Comparison of ENCODE assay signal across 22 cellular contexts in the genomic region with DNA sequence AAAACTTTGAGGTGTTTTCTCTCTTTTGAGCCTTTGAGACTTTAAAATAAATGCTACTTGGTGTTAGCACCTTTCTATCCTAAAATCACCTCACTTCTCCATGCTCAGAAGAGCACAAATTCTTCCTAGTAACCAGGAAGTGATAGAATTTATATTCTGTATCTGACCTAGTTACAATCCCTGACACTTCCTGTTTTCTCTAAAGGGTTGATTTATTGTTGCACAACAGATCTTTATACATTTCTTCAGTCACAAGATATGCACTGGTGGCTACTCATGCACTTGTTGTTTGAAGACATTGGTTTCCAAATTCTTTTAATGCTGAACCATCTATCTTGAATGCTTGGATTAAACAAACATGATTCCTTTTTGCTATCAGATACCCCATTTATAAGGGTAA. TPM values are rescaled to one million over a fixed set of nuclear protein-coding genes. Genes with fewer than 3 reads are reported as not detected.
"Had no signal": no experiment of that assay in that cellular context is flagged by ENCODE, and none has a peak within 500 bp of the region (broad histone marks: within the 10 kb centered on the region; RNA-seq: fewer than 3 reads in every experiment).

No MANE protein-coding gene starts in this region.

- H3K27me3 ChIP-seq: esophagus squamous epithelium, foreskin keratinocyte, pancreas had no signal

- H3K4me1 ChIP-seq: esophagus squamous epithelium, foreskin keratinocyte, pancreas had no signal

- H3K27ac ChIP-seq: esophagus squamous epithelium, foreskin keratinocyte, pancreas had no signal

- H3K27me3 Mint-ChIP-seq: stimulated activated memory B cell treated with anti-CD40 and anti-IgM and Interleukin-4, amounts not matched to agents 10 μg/mL and 1 μg/mL and 100 μg/mL, for 72 hours had no signal

- H3K4me1 Mint-ChIP-seq: immature natural killer cell; neural crest cell; stimulated activated memory B cell treated with anti-CD40 and anti-IgM and Interleukin-4, amounts not matched to agents 10 μg/mL and 1 μg/mL and 100 μg/mL, for 72 hours had no signal

- H3K4me3 Mint-ChIP-seq: activated T-cell treated with anti-CD3 and anti-CD28 coated beads, Interleukin-2, amount 50 U/mL, for 72 hours; immature natural killer cell; neural crest cell; stimulated activated memory B cell treated with anti-CD40 and anti-IgM and Interleukin-4, amounts not matched to agents 10 μg/mL and 1 μg/mL and 100 μg/mL, for 72 hours had no signal

- H3K36me3 ChIP-seq: esophagus squamous epithelium, pancreas had no signal

- H3K36me3 Mint-ChIP-seq: immature natural killer cell; stimulated activated memory B cell treated with anti-CD40 and anti-IgM and Interleukin-4, amounts not matched to agents 10 μg/mL and 1 μg/mL and 100 μg/mL, for 72 hours had no signal

- H3K9me3 ChIP-seq: esophagus squamous epithelium, pancreas had no signal

- DNase-seq: activated CD4-positive, alpha-beta T cell treated with anti-CD3 and anti-CD28 coated beads for 48 hours; activated CD8-positive, alpha-beta memory T cell treated with anti-CD3 and anti-CD28 coated beads, Interleukin-2, amount 50 U/mL, for 48 hours; activated gamma-delta T cell; activated T-cell treated with anti-CD3 and anti-CD28 coated beads, Interleukin-2, amount 50 U/mL, for 72 hours; amniotic stem cell; central memory CD4-positive, alpha-beta T cell; cortex of kidney; effector CD4-positive, alpha-beta T cell; esophagus squamous epithelium; foreskin keratinocyte; head of caudate nucleus; immature natural killer cell; left cardiac atrium; midbrain; pancreas; retina; stimulated activated CD4-positive, alpha-beta T cell treated with anti-CD3 and anti-CD28 coated beads, Interleukin-2, amount 100 ng/mL, for 48 hours had no signal

- ATAC-seq: activated naive CD4-positive, alpha-beta T cell treated with anti-CD3 and anti-CD28 coated beads, Interleukin-2, amount 50 U/mL, for 72 hours; activated T-cell treated with anti-CD3 and anti-CD28 coated beads, Interleukin-2, amount 50 U/mL, for 72 hours; foreskin keratinocyte; left cardiac atrium; stimulated activated memory B cell treated with anti-CD40 and anti-IgM and Interleukin-4, amounts not matched to agents 10 μg/mL and 1 μg/mL and 100 μg/mL, for 72 hours had no signal

- H3K4me3 ChIP-seq: esophagus squamous epithelium, lung, pancreas had no signal

- H3K27ac Mint-ChIP-seq: activated naive CD4-positive, alpha-beta T cell treated with anti-CD3 and anti-CD28 coated beads, Interleukin-2, amount 50 U/mL, for 72 hours; activated T-cell treated with anti-CD3 and anti-CD28 coated beads, Interleukin-2, amount 50 U/mL, for 72 hours; immature natural killer cell; stimulated activated memory B cell treated with anti-CD40 and anti-IgM and Interleukin-4, amounts not matched to agents 10 μg/mL and 1 μg/mL and 100 μg/mL, for 72 hours had no signal

RNA-seq across cellular contexts. Expression of a gene that starts 47.2 kb away (rescaled TPM):
- total RNA-seq: activated naive CD4-positive, alpha-beta T cell treated with anti-CD3 and anti-CD28 coated beads, Interleukin-2, amount 50 U/mL, for 72 hours; activated T-cell treated with anti-CD3 and anti-CD28 coated beads, Interleukin-2, amount 50 U/mL, for 72 hours; foreskin keratinocyte; T-helper 1 cell treated with Interleukin-12 subunit alpha and Interleukin-12 subunit beta and Interleukin-4 antibody, amounts not matched to agents 30 ng/mL and 1 ng/mL, for 36 hours had no signal
- polyA plus RNA-seq: immature natural killer cell had no signal
